Comparison of ENCODE assay signal across 18 cellular contexts in genomic region chr21:42705746-42706374, GRCh38. TPM values are rescaled to one million over a fixed set of nuclear protein-coding genes. Genes with fewer than 3 reads are reported as not detected.
"Had no signal": no experiment of that assay in that cellular context is flagged by ENCODE, and none has a peak within 500 bp of the region (broad histone marks: within the 10 kb centered on the region; RNA-seq: fewer than 3 reads in every experiment).

No MANE protein-coding gene starts in this region.

- H3K27me3 ChIP-seq: esophagus squamous epithelium, hepatocyte, tibial nerve, vagina had no signal

- H3K36me3 ChIP-seq: brain microvascular endothelial cell, esophagus squamous epithelium, vagina had no signal

- H3K9me3 ChIP-seq: esophagus squamous epithelium, vagina had no signal

- H3K4me1 Mint-ChIP-seq: central memory CD8-positive, alpha-beta T cell had no signal

- H3K9me3 Mint-ChIP-seq: central memory CD8-positive, alpha-beta T cell had no signal

- H3K4me3 Mint-ChIP-seq: central memory CD8-positive, alpha-beta T cell had no signal

- H3K4me1 ChIP-seq: esophagus squamous epithelium, tibial nerve, vagina had no signal

- H3K27ac ChIP-seq: brain microvascular endothelial cell, coronary artery, esophagus squamous epithelium, hepatocyte, skin epidermis, tibial nerve, vagina had no signal

- DNase-seq: activated CD4-positive, alpha-beta T cell treated with anti-CD3 and anti-CD28 coated beads, Interleukin-2, amount 50 U/mL, for 1 hour; activated CD8-positive, alpha-beta memory T cell treated with anti-CD3 and anti-CD28 coated beads for 24 hours; activated naive CD4-positive, alpha-beta T cell treated with Interleukin-2 at 50 U/mL for 16 hours; anterior cingulate cortex; brain microvascular endothelial cell; effector CD4-positive, alpha-beta T cell; esophagus squamous epithelium; mesenchymal stem cell; stimulated activated CD4-positive, alpha-beta T cell treated with anti-CD3 and anti-CD28 coated beads, Interleukin-15, amount 100 ng/mL, for 24 hours; stimulated activated CD4-positive, alpha-beta T cell treated with anti-CD3 and anti-CD28 coated beads, Interleukin-4, amount 100 ng/mL, for 1 hour; stimulated activated naive CD4-positive, alpha-beta T cell had no signal

- H3K4me2 ChIP-seq: hepatocyte had no signal

- H3K79me2 ChIP-seq: hepatocyte had no signal

- H3K4me3 ChIP-seq: coronary artery, esophagus squamous epithelium, hepatocyte, skin epidermis, tibial nerve, vagina had no signal

- H2AFZ ChIP-seq: hepatocyte had no signal

RNA-seq across cellular contexts. Expression of gene PDE9A, which starts 52.4 kb away (rescaled TPM):
- total RNA-seq: myocyte had no signal
